In genomic region chr20:63819224-63819917, GRCh38 we compare ENCODE assay signal across 11 cellular contexts. TPM values are rescaled to one million over a fixed set of nuclear protein-coding genes. Genes with fewer than 3 reads are reported as not detected.
DNase-seq lines count a peak whose midpoint lies in the region; ATAC-seq, FAIRE-seq and TF ChIP-seq lines count a peak whose summit lies in the region.
"Had no signal": no experiment of that assay in that cellular context is flagged by ENCODE, and none has a peak within 500 bp of the region (broad histone marks: within the 10 kb centered on the region; RNA-seq: fewer than 3 reads in every experiment).

No MANE protein-coding gene starts in this region.

- ATAC-seq in left lobe of liver (peak; percentile 61), GM19395 (IDR thresholded peaks at IDR 0.05; ENCODE audit: unreplicated experiment) (no peak)

- H3K36me3 ChIP-seq in WERI-Rb-1: no peaks in the 10 kb centered on the region

- H3K27ac ChIP-seq in WERI-Rb-1: no peak overlapping the region

- in situ Hi-C loops in astrocyte of the spinal cord (cut with HindIII; ENCODE audit: low sequenced_read_pairs) (no loop called here), GM13977 (cut with MboI; ENCODE audit: low pct_unique_long_range_greater_than_20kb, low sequenced_read_pairs, unreplicated experiment) (no loop called here)

- H3K4me3 ChIP-seq in astrocyte of the spinal cord (ENCODE audit: low read depth, low read length): no peak overlapping the region
- H3K4me3 ChIP-seq in WERI-Rb-1 (ENCODE audit: low read depth, low read length): no peak overlapping the region

- TF ChIP-seq CTCF in astrocyte of the spinal cord (IDR thresholded peaks at IDR 0.05; ENCODE audit: low read depth, low read length) (peak; percentile 29), GM13977 (IDR thresholded peaks at IDR 0.05; ENCODE audit: extremely low read depth, insufficient read depth, missing control alignments) (no peak), WERI-Rb-1 (IDR thresholded peaks at IDR 0.05; ENCODE audit: low read depth, low read length) (no peak)

- peak; percentile 19 for FAIRE-seq in A204.1 (lab: Jason Lieb, UNC)
- FAIRE-seq: G401.6 had no signal

- H3K9me3 ChIP-seq in WERI-Rb-1 (ENCODE audit: severe bottlenecking): no peaks in the 10 kb centered on the region

- peak; percentile 41 for DNase-seq in HCEC 1CT
- no peak for DNase-seq in astrocyte of the spinal cord (ENCODE audit: low read depth, low spot score)
- no peak for DNase-seq in left lobe of liver (ENCODE audit: low spot score)
- DNase-seq in HUDEP-2 (lab: John Stamatoyannopoulos, UW; ENCODE audit: unreplicated experiment in 76 of 76): no peak
- no peak for DNase-seq in GM13977 (ENCODE audit: low spot score)
- no peak for DNase-seq in WERI-Rb-1
- DNase-seq: NCI-H2029 treated with DMSO at 0.1 percent for 48 hours had no signal

- no peaks in the 10 kb centered on the region for H3K27me3 ChIP-seq in WERI-Rb-1 (ENCODE audit: insufficient read depth, low read depth, severe bottlenecking)

RNA-seq across cellular contexts. Expression of gene ZBTB46, which starts 11.7 kb away (rescaled TPM):
- 4.7 TPM for total RNA-seq in left lobe of liver

RNA-seq across cellular contexts. Expression of gene ABHD16B, which starts 41.9 kb away (rescaled TPM):
- not detected for total RNA-seq in left lobe of liver
- total RNA-seq: glomerular endothelial cell had no signal

RNA-seq across cellular contexts. Expression of gene TPD52L2, which starts 45.7 kb away (rescaled TPM):
- 17.3 TPM for total RNA-seq in left lobe of liver
